8 cellular contexts compared by ENCODE assay signal in the genomic region with DNA sequence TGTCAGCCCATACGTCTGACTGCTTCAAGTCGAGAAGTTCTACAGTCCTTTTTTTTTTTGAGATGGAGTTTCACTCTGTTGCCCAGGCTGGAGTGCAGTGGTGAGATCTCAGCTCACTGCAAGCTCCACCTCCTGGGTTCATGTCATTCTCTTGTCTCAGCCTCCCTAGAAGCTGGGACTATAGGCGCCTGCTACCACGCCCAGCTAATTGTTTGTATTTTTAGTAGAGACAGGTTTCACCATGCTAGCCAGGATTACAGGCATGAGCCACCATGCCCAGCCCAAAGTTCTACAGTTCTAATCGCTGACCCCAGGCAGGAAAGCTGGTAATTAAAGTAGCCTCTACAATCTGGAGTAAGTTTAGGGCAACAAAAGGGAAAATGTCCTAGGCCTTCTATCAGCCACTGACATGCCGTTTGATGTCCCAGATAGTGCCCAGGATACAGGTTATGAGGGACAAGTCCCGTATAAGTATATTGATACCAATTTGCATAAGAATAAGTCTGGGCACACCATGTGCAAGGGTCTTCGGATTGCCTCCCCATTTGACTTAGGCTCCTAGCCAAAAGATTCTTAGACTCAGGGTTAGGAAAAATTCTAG.
DNase-seq lines count a peak whose midpoint lies in the region; ATAC-seq and TF ChIP-seq lines count a peak whose summit lies in the region.

No MANE protein-coding gene starts in this region.

- H3K9me3 ChIP-seq in heart left ventricle = peaks cover 0 to 5% (median 0%) of the 10 kb centered on the region in 12 donors
- no peaks in the 10 kb centered on the region for H3K9me3 ChIP-seq in PC-3 (ENCODE audit: low read length)
- H3K9me3 ChIP-seq in thymus (ENCODE audit: control insufficient read depth) = no peaks in the 10 kb centered on the region

- H3K4me3 ChIP-seq in heart left ventricle (peak overlapping the region; percentile 4 to 81 (median 52)), PC-3 (ENCODE audit: low read length) (peak overlapping the region; percentile 82), thymus (ENCODE audit: low read length) (peak overlapping the region; percentile 76)

- no peaks in the 10 kb centered on the region for H3K36me3 ChIP-seq in heart left ventricle
- no peaks in the 10 kb centered on the region for H3K36me3 ChIP-seq in PC-3 (ENCODE audit: low read depth, low read length)
- H3K36me3 ChIP-seq in thymus (ENCODE audit: control insufficient read depth, insufficient read depth) = no peaks in the 10 kb centered on the region

- intact Hi-C loops in heart left ventricle (cut with DNase I) = no loop called here
- intact Hi-C loops in Right ventricle myocardium inferior (cut with DNase I) = no loop called here
- intact Hi-C loops in PC-3 (cut with micrococcal nuclease) = loop anchor here (10.0 kb wide), 1 partner anchor 1220 kb away; no protein-coding TSS in a partner anchor

- 63 to 78% (median 70%) methylated on average over 8 of the region's 8 CpGs for WGBS in heart left ventricle, 4 donors
- WGBS in thymus = 50% methylated on average over 8 of the region's 8 CpGs

- H3K27ac Mint-ChIP-seq in central memory CD8-positive, alpha-beta T cell (ENCODE audit: low read depth) = peak overlapping the region; percentile 96

- CTCF ChIA-PET in PC-3 (lab: Charles Lee) = no interaction called here

- no peaks in the 10 kb centered on the region for H4K20me1 ChIP-seq in PC-3 (ENCODE audit: low read length)

- H3K27ac ChIP-seq in heart left ventricle (peak overlapping the region in 9 of 12 donors; percentile 67 to 90 (median 76)), PC-3 (ENCODE audit: low read length) (no peak overlapping the region), thymus (ENCODE audit: low read depth) (peak overlapping the region; percentile 52)

- peak in 1 of 4 donors; percentile 49 for ATAC-seq in heart left ventricle
- no peak for ATAC-seq in Right ventricle myocardium inferior
- peak; percentile 38 for ATAC-seq in HG03045 (IDR thresholded peaks at IDR 0.05; ENCODE audit: unreplicated experiment)
- no peak for ATAC-seq in PC-3
- ATAC-seq in central memory CD8-positive, alpha-beta T cell (replicated peaks; ENCODE audit: extremely low read depth, poor library complexity, severe bottlenecking) = peak; percentile 45

- H2AFZ ChIP-seq in PC-3 (ENCODE audit: low read length) = peak overlapping the region; percentile 97

- no peaks in the 10 kb centered on the region for H3F3A ChIP-seq in PC-3 (ENCODE audit: low read length, unreplicated experiment)

- H3K4me1 Mint-ChIP-seq in central memory CD8-positive, alpha-beta T cell = peaks cover 48% of the 10 kb centered on the region

- H3K4me1 ChIP-seq in heart left ventricle = peaks cover 0 to 23% (median 0%) of the 10 kb centered on the region in 12 donors
- H3K4me1 ChIP-seq in PC-3 (ENCODE audit: insufficient read depth, low read length) = peaks cover 14% of the 10 kb centered on the region
- peaks cover 5% of the 10 kb centered on the region for H3K4me1 ChIP-seq in thymus (ENCODE audit: control insufficient read depth, insufficient read depth, low read length)

- H3K4me3 Mint-ChIP-seq in central memory CD8-positive, alpha-beta T cell = peak overlapping the region; percentile 92

- DNase-seq in heart left ventricle (no peak), Right ventricle myocardium inferior (ENCODE audit: missing footprints) (no peak), PC-3 (no peak), DMS79 (lab: John Stamatoyannopoulos, UW) (no peak), Kasumi-1 (lab: John Stamatoyannopoulos, UW) (no peak)
- peak in 1 of 2 donors; percentile 16 for DNase-seq in central memory CD8-positive, alpha-beta T cell (ENCODE audit: low spot score in 2 of 2)

- peak overlapping the region; percentile 79 for H3K9ac ChIP-seq in PC-3 (ENCODE audit: low read length)

- H3K4me2 ChIP-seq in PC-3 (ENCODE audit: low read length) = peak overlapping the region; percentile 96

- TF ChIP-seq CTCF in heart left ventricle (IDR thresholded peaks at IDR 0.05) (no peak), PC-3 (conservative IDR thresholded peaks at IDR 0.05; ENCODE audit: low read depth, low read length) (no peak)

- no TSS peak for BruUV-seq in PC-3 (replicated peaks; lab: Mats Ljungman, UMichigan)

- no peaks in the 10 kb centered on the region for H3K27me3 Mint-ChIP-seq in central memory CD8-positive, alpha-beta T cell

- no peak for TF ChIP-seq POLR2A in heart left ventricle (IDR thresholded peaks at IDR 0.05)

- H3K9me2 ChIP-seq in PC-3 (replicated peaks; ENCODE audit: low read length) = no peaks in the 10 kb centered on the region

- H3K36me3 Mint-ChIP-seq in central memory CD8-positive, alpha-beta T cell (ENCODE audit: insufficient read depth) = peaks cover 20% of the 10 kb centered on the region

- POLR2A ChIA-PET in PC-3 (lab: Charles Lee; ENCODE audit: unreplicated experiment) = no interaction called here

- no peaks in the 10 kb centered on the region for H3K9me3 Mint-ChIP-seq in central memory CD8-positive, alpha-beta T cell

- H3K79me2 ChIP-seq in PC-3 (ENCODE audit: low read length) = no peaks in the 10 kb centered on the region

- H3K27me3 ChIP-seq in heart left ventricle (no peaks in the 10 kb centered on the region), PC-3 (ENCODE audit: low read length) (no peaks in the 10 kb centered on the region), thymus (ENCODE audit: control insufficient read depth, insufficient read depth) (no peaks in the 10 kb centered on the region)

Comparison
In these comparisons a context has a peak if more than half of its experiments do, and no peak if none do; other contexts are left out.
1. ATAC-seq: peak in HG03045 (single experiment) and central memory CD8-positive, alpha-beta T cell (single experiment); none in Right ventricle myocardium inferior (single experiment) and PC-3 (single experiment).
2. Peak in every context shown above with its lines, with median percentiles within 50 percentile points of each other: H3K4me3 ChIP-seq.